Comparison of ENCODE assay signal across 1 cellular context in the genomic region with DNA sequence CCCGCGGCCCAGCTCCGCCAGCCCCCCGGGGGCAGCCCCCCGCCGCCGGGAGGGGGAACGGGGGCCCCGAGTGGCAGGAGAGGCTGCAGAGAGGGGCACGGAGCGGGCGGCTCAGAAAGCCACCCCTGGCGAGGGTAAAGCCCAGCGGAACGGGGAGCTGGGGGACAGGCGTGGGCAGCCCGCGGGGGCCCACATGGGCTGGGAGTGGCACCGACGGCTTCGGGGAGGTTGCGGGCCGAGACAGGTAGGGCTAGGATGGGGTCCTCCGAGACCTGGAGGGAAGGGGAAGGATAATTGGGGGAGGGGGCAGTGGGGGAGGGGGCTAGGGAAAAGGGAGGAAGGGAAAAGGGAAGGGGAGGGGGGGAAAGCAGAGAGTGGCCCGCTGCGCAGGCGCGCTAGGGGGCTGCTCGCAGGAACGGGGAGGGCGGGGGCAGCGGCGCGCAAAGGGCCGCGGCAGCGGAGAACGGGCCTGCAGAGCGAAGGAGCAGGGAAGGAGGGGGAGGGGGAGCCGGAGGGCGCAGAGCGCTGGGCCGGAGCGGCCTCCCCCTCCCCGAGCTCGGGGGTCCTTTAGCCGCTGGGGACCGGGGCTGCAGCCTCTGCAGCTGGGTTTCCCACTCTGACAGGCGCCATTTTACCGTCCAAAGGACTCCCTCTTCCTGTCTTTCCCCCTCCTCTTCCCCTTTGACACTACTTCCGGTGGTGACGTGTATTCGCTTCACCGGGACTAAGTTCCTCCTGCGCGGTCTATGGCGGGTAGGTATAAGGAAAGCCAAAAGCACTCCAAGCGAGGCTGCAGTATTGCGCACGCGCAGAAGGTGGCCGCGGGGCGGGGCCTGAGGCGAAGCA.
TF ChIP-seq lines count a peak whose summit lies in the region.

A gene (minus strand): TSS at position 405 of the 846 bp plus-strand sequence. CDS start 438 bp downstream, outside the sequence.

TF ChIP-seq in HepG2, 621 proteins besides CTCF, POLR2A, EP300 and RAD21 (continued from another document and continues in another):
- TF ChIP-seq, protein P1, sequence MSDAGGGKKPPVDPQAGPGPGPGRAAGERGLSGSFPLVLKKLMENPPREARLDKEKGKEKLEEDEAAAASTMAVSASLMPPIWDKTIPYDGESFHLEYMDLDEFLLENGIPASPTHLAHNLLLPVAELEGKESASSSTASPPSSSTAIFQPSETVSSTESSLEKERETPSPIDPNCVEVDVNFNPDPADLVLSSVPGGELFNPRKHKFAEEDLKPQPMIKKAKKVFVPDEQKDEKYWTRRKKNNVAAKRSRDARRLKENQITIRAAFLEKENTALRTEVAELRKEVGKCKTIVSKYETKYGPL (CRISPR knock-in tag; IDR thresholded peaks at IDR 0.05): no peak
- TF ChIP-seq ZNF432 (CRISPR knock-in tag; IDR thresholded peaks at IDR 0.05; ENCODE audit: borderline replicate concordance) (no peak), HNRNPK (IDR thresholded peaks at IDR 0.05; ENCODE audit: low read depth, low read length, poor library complexity, severe bottlenecking) (peak; percentile 100), JUNB (CRISPR knock-in tag; IDR thresholded peaks at IDR 0.05; ENCODE audit: borderline replicate concordance) (no peak), YY1 (IDR thresholded peaks at IDR 0.05; ENCODE audit: insufficient read depth, insufficient replicate concordance, low read depth, low read length) (peak; percentile 96), GATAD1 (CRISPR knock-in tag; IDR thresholded peaks at IDR 0.05) (peak; percentile 92), KLF13 (CRISPR knock-in tag; IDR thresholded peaks at IDR 0.05) (no peak), SMYD3 (CRISPR knock-in tag; IDR thresholded peaks at IDR 0.05) (no peak)
- TF ChIP-seq, protein P2, sequence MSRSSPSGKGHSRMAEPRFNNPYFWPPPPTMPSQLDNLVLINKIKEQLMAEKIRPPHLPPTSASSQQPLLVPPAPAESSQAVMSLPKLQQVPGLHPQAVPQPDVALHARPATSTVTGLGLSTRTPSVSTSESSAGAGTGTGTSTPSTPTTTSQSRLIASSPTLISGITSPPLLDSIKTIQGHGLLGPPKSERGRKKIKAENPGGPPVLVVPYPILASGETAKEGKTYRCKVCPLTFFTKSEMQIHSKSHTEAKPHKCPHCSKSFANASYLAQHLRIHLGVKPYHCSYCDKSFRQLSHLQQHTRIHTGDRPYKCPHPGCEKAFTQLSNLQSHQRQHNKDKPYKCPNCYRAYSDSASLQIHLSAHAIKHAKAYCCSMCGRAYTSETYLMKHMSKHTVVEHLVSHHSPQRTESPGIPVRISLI (CRISPR knock-in tag; IDR thresholded peaks at IDR 0.05; ENCODE audit: borderline replicate concordance): no peak
- TF ChIP-seq, protein P3, sequence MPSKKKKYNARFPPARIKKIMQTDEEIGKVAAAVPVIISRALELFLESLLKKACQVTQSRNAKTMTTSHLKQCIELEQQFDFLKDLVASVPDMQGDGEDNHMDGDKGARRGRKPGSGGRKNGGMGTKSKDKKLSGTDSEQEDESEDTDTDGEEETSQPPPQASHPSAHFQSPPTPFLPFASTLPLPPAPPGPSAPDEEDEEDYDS (CRISPR knock-in tag; IDR thresholded peaks at IDR 0.05): peak; percentile 76
- TF ChIP-seq, protein P4, sequence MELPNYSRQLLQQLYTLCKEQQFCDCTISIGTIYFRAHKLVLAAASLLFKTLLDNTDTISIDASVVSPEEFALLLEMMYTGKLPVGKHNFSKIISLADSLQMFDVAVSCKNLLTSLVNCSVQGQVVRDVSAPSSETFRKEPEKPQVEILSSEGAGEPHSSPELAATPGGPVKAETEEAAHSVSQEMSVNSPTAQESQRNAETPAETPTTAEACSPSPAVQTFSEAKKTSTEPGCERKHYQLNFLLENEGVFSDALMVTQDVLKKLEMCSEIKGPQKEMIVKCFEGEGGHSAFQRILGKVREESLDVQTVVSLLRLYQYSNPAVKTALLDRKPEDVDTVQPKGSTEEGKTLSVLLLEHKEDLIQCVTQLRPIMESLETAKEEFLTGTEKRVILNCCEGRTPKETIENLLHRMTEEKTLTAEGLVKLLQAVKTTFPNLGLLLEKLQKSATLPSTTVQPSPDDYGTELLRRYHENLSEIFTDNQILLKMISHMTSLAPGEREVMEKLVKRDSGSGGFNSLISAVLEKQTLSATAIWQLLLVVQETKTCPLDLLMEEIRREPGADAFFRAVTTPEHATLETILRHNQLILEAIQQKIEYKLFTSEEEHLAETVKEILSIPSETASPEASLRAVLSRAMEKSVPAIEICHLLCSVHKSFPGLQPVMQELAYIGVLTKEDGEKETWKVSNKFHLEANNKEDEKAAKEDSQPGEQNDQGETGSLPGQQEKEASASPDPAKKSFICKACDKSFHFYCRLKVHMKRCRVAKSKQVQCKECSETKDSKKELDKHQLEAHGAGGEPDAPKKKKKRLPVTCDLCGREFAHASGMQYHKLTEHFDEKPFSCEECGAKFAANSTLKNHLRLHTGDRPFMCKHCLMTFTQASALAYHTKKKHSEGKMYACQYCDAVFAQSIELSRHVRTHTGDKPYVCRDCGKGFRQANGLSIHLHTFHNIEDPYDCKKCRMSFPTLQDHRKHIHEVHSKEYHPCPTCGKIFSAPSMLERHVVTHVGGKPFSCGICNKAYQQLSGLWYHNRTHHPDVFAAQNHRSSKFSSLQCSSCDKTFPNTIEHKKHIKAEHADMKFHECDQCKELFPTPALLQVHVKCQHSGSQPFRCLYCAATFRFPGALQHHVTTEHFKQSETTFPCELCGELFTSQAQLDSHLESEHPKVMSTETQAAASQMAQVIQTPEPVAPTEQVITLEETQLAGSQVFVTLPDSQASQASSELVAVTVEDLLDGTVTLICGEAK (IDR thresholded peaks at IDR 0.05): peak; percentile 49
- TF ChIP-seq, protein P4 (CRISPR knock-in tag; IDR thresholded peaks at IDR 0.05): no peak
- TF ChIP-seq, protein P5, sequence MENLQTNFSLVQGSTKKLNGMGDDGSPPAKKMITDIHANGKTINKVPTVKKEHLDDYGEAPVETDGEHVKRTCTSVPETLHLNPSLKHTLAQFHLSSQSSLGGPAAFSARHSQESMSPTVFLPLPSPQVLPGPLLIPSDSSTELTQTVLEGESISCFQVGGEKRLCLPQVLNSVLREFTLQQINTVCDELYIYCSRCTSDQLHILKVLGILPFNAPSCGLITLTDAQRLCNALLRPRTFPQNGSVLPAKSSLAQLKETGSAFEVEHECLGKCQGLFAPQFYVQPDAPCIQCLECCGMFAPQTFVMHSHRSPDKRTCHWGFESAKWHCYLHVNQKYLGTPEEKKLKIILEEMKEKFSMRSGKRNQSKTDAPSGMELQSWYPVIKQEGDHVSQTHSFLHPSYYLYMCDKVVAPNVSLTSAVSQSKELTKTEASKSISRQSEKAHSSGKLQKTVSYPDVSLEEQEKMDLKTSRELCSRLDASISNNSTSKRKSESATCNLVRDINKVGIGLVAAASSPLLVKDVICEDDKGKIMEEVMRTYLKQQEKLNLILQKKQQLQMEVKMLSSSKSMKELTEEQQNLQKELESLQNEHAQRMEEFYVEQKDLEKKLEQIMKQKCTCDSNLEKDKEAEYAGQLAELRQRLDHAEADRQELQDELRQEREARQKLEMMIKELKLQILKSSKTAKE (CRISPR knock-in tag; IDR thresholded peaks at IDR 0.05; ENCODE audit: borderline replicate concordance): no peak
- TF ChIP-seq, protein P6, sequence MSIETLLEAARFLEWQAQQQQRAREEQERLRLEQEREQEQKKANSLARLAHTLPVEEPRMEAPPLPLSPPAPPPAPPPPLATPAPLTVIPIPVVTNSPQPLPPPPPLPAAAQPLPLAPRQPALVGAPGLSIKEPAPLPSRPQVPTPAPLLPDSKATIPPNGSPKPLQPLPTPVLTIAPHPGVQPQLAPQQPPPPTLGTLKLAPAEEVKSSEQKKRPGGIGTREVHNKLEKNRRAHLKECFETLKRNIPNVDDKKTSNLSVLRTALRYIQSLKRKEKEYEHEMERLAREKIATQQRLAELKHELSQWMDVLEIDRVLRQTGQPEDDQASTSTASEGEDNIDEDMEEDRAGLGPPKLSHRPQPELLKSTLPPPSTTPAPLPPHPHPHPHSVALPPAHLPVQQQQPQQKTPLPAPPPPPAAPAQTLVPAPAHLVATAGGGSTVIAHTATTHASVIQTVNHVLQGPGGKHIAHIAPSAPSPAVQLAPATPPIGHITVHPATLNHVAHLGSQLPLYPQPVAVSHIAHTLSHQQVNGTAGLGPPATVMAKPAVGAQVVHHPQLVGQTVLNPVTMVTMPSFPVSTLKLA (IDR thresholded peaks at IDR 0.05): no peak
- TF ChIP-seq, protein P7, sequence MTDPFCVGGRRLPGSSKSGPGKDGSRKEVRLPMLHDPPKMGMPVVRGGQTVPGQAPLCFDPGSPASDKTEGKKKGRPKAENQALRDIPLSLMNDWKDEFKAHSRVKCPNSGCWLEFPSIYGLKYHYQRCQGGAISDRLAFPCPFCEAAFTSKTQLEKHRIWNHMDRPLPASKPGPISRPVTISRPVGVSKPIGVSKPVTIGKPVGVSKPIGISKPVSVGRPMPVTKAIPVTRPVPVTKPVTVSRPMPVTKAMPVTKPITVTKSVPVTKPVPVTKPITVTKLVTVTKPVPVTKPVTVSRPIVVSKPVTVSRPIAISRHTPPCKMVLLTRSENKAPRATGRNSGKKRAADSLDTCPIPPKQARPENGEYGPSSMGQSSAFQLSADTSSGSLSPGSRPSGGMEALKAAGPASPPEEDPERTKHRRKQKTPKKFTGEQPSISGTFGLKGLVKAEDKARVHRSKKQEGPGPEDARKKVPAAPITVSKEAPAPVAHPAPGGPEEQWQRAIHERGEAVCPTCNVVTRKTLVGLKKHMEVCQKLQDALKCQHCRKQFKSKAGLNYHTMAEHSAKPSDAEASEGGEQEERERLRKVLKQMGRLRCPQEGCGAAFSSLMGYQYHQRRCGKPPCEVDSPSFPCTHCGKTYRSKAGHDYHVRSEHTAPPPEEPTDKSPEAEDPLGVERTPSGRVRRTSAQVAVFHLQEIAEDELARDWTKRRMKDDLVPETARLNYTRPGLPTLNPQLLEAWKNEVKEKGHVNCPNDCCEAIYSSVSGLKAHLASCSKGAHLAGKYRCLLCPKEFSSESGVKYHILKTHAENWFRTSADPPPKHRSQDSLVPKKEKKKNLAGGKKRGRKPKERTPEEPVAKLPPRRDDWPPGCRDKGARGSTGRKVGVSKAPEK (CRISPR knock-in tag; IDR thresholded peaks at IDR 0.05; ENCODE audit: borderline replicate concordance): no peak
- TF ChIP-seq, protein P8, sequence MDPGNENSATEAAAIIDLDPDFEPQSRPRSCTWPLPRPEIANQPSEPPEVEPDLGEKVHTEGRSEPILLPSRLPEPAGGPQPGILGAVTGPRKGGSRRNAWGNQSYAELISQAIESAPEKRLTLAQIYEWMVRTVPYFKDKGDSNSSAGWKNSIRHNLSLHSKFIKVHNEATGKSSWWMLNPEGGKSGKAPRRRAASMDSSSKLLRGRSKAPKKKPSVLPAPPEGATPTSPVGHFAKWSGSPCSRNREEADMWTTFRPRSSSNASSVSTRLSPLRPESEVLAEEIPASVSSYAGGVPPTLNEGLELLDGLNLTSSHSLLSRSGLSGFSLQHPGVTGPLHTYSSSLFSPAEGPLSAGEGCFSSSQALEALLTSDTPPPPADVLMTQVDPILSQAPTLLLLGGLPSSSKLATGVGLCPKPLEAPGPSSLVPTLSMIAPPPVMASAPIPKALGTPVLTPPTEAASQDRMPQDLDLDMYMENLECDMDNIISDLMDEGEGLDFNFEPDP (CRISPR knock-in tag; conservative IDR thresholded peaks at IDR 0.05): no peak
- TF ChIP-seq, protein P9, sequence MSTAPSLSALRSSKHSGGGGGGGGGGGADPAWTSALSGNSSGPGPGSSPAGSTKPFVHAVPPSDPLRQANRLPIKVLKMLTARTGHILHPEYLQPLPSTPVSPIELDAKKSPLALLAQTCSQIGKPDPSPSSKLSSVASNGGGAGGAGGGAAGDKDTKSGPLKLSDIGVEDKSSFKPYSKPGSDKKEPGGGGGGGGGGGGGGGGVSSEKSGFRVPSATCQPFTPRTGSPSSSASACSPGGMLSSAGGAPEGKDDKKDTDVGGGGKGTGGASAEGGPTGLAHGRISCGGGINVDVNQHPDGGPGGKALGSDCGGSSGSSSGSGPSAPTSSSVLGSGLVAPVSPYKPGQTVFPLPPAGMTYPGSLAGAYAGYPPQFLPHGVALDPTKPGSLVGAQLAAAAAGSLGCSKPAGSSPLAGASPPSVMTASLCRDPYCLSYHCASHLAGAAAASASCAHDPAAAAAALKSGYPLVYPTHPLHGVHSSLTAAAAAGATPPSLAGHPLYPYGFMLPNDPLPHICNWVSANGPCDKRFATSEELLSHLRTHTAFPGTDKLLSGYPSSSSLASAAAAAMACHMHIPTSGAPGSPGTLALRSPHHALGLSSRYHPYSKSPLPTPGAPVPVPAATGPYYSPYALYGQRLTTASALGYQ (CRISPR knock-in tag; IDR thresholded peaks at IDR 0.05): no peak
- TF ChIP-seq, protein P10, sequence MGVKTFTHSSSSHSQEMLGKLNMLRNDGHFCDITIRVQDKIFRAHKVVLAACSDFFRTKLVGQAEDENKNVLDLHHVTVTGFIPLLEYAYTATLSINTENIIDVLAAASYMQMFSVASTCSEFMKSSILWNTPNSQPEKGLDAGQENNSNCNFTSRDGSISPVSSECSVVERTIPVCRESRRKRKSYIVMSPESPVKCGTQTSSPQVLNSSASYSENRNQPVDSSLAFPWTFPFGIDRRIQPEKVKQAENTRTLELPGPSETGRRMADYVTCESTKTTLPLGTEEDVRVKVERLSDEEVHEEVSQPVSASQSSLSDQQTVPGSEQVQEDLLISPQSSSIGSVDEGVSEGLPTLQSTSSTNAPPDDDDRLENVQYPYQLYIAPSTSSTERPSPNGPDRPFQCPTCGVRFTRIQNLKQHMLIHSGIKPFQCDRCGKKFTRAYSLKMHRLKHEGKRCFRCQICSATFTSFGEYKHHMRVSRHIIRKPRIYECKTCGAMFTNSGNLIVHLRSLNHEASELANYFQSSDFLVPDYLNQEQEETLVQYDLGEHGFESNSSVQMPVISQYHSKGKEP (CRISPR knock-in tag; IDR thresholded peaks at IDR 0.05): no peak
